Comparison of ENCODE assay signal across 22 cellular contexts in genomic region chr2:26809211-26809610, GRCh38. TPM values are rescaled to one million over a fixed set of nuclear protein-coding genes. Genes with fewer than 3 reads are reported as not detected.
"Had no signal": no experiment of that assay in that cellular context is flagged by ENCODE, and none has a peak within 500 bp of the region (broad histone marks: within the 10 kb centered on the region; RNA-seq: fewer than 3 reads in every experiment).

No MANE protein-coding gene starts in this region.

- H3K36me3 Mint-ChIP-seq: memory B cell, WTC11 had no signal

- H3K27ac Mint-ChIP-seq: activated CD4-positive, alpha-beta T cell treated with anti-CD3 and anti-CD28 coated beads, Interleukin-2, amount 10 ng/mL, durations not matched to agents 7 days and 5 days; memory B cell; T-helper 2 cell treated with Interferon-gamma antibody and Interleukin-4, amounts not matched to agents 5 μg/mL and 100 μg/mL, for 36 hours; WTC11 had no signal

- H3K4me3 ChIP-seq: adrenal gland, esophagus muscularis mucosa, heart right ventricle, ovary, psoas muscle, SK-N-MC, skin epidermis, testis, upper lobe of left lung had no signal

- H3K27me3 ChIP-seq: adrenal gland, ovary, testis, upper lobe of left lung had no signal

- H3K4me1 ChIP-seq: adrenal gland, esophagus muscularis mucosa, psoas muscle, testis, upper lobe of left lung had no signal

- ATAC-seq: heart right ventricle, left ventricle myocardium superior, psoas muscle, right cardiac atrium, WTC11 had no signal

- H3K4me3 Mint-ChIP-seq: activated CD4-positive, alpha-beta T cell treated with anti-CD3 and anti-CD28 coated beads, Interleukin-2, amount 10 ng/mL, durations not matched to agents 7 days and 5 days; memory B cell; T-helper 2 cell treated with Interferon-gamma antibody and Interleukin-4, amounts not matched to agents 5 μg/mL and 100 μg/mL, for 36 hours; WTC11 had no signal

- H3K9me3 Mint-ChIP-seq: activated CD4-positive, alpha-beta T cell treated with anti-CD3 and anti-CD28 coated beads, Interleukin-2, amount 10 ng/mL, durations not matched to agents 7 days and 5 days; memory B cell; T-helper 2 cell treated with Interferon-gamma antibody and Interleukin-4, amounts not matched to agents 5 μg/mL and 100 μg/mL, for 36 hours; WTC11 had no signal

- H3K4me1 Mint-ChIP-seq: WTC11 had no signal

- H3K9me3 ChIP-seq: adrenal gland, esophagus muscularis mucosa, heart right ventricle, ovary, psoas muscle, testis, upper lobe of left lung had no signal

- DNase-seq: activated naive CD4-positive, alpha-beta T cell treated with anti-CD3 and anti-CD28 coated beads, Interleukin-2, amount 50 U/mL, for 16 hours; adrenal gland; effector CD8-positive, alpha-beta T cell; heart right ventricle; kidney glomerular epithelial cell; left ventricle myocardium superior; ovary; psoas muscle; right cardiac atrium; stimulated activated CD4-positive, alpha-beta T cell treated with anti-CD3 and anti-CD28 coated beads, Interleukin-15, amount 100 ng/mL, for 24 hours; stimulated activated CD4-positive, alpha-beta T cell treated with anti-CD3 and anti-CD28 coated beads, Interleukin-2, amount 100 ng/mL, for 48 hours; testis; upper lobe of left lung had no signal

- H3K36me3 ChIP-seq: adrenal gland, esophagus muscularis mucosa, heart right ventricle, ovary, upper lobe of left lung had no signal

- H3K27ac ChIP-seq: adrenal gland, esophagus muscularis mucosa, heart right ventricle, ovary, psoas muscle, SK-N-MC, skin epidermis, testis, upper lobe of left lung had no signal

- H3K27me3 Mint-ChIP-seq: activated CD4-positive, alpha-beta T cell treated with anti-CD3 and anti-CD28 coated beads, Interleukin-2, amount 10 ng/mL, durations not matched to agents 7 days and 5 days had no signal

RNA-seq across cellular contexts. Expression of gene CENPA, which starts 23.4 kb away (rescaled TPM):
- total RNA-seq: left ventricle myocardium superior, psoas muscle had no signal

RNA-seq across cellular contexts. Expression of gene DPYSL5, which starts 38.7 kb away (rescaled TPM):
- total RNA-seq: activated CD4-positive, alpha-beta T cell treated with anti-CD3 and anti-CD28 coated beads, Interleukin-2, amount 10 ng/mL, durations not matched to agents 7 days and 5 days; activated CD8-positive, alpha-beta memory T cell treated with anti-CD3 and anti-CD28 coated beads for 36 hours; left ventricle myocardium superior; mononuclear cell; right cardiac atrium; upper lobe of left lung had no signal
